13 cellular contexts compared by ENCODE assay signal in genomic region chr2:190656301-190656700, GRCh38.
"Had no signal": no experiment of that assay in that cellular context is flagged by ENCODE, and none has a peak within 500 bp of the region (broad histone marks: within the 10 kb centered on the region; RNA-seq: fewer than 3 reads in every experiment).

No MANE protein-coding gene starts in this region.

- DNase-seq: activated CD4-positive, CD25-positive, alpha-beta regulatory T cell treated with anti-CD3 and anti-CD28 coated beads, Interleukin-2, amount 50 U/mL, for 72 hours; activated effector memory CD4-positive, alpha-beta T cell treated with anti-CD3 and anti-CD28 coated beads, Interleukin-2, amount 50 U/mL, for 16 hours; foreskin fibroblast; occipital lobe; stimulated activated CD4-positive, alpha-beta T cell treated with anti-CD3 and anti-CD28 coated beads, Interleukin-4, amount 100 ng/mL, for 1 hour; stimulated activated CD8-positive, alpha-beta memory T cell treated with anti-CD3 and anti-CD28 coated beads, Interleukin-4, amount 100 ng/mL, for 48 hours; stimulated activated naive CD8-positive, alpha-beta T cell treated with anti-CD3 and anti-CD28 coated beads, Interleukin-15, Interleukin-2, amounts not matched to agents 100 U/mL and 50 U/mL, for 24 hours; SW 1271; testis had no signal

- H3K4me3 ChIP-seq: ascending aorta, testis had no signal

- H3K9me3 ChIP-seq: ascending aorta, testis had no signal

- H3K27me3 ChIP-seq: ascending aorta, testis had no signal

- ATAC-seq: esophagus mucosa; natural killer cell treated with Interleukin-12 subunit alpha and Interleukin-12 subunit beta and Interleukin-15 and Interleukin-18, amount 100 ng/mL, for 72 hours; stimulated activated naive CD8-positive, alpha-beta T cell treated with anti-CD3 and anti-CD28 coated beads, Interleukin-15, Interleukin-2, amounts not matched to agents 100 U/mL and 50 U/mL, for 24 hours had no signal

- H3K9me3 Mint-ChIP-seq: natural killer cell treated with Interleukin-12 subunit alpha and Interleukin-12 subunit beta and Interleukin-15 and Interleukin-18, amount 100 ng/mL, for 72 hours had no signal

- H3K36me3 Mint-ChIP-seq: natural killer cell treated with Interleukin-12 subunit alpha and Interleukin-12 subunit beta and Interleukin-15 and Interleukin-18, amount 100 ng/mL, for 72 hours had no signal

- H3K4me3 Mint-ChIP-seq: natural killer cell treated with Interleukin-12 subunit alpha and Interleukin-12 subunit beta and Interleukin-15 and Interleukin-18, amount 100 ng/mL, for 72 hours had no signal

- H3K36me3 ChIP-seq: ascending aorta had no signal

- H3K27ac Mint-ChIP-seq: progenitor cell of endocrine pancreas had no signal

- H3K27ac ChIP-seq: ascending aorta had no signal

- H3K27me3 Mint-ChIP-seq: natural killer cell treated with Interleukin-12 subunit alpha and Interleukin-12 subunit beta and Interleukin-15 and Interleukin-18, amount 100 ng/mL, for 72 hours; progenitor cell of endocrine pancreas had no signal
